17 cellular contexts compared by ENCODE assay signal in genomic region chr14:35305633-35306032, GRCh38. TPM values are rescaled to one million over a fixed set of nuclear protein-coding genes. Genes with fewer than 3 reads are reported as not detected.
DNase-seq lines count a peak whose midpoint lies in the region; ATAC-seq lines count a peak whose summit lies in the region.
"Had no signal": no experiment of that assay in that cellular context is flagged by ENCODE, and none has a peak within 500 bp of the region (broad histone marks: within the 10 kb centered on the region; RNA-seq: fewer than 3 reads in every experiment).

No MANE protein-coding gene starts in this region.

- no peaks in the 10 kb centered on the region for H3K27me3 Mint-ChIP-seq in activated T-cell treated with anti-CD3 and anti-CD28 coated beads, Interleukin-2, amount 50 U/mL, for 24 hours
- no peaks in the 10 kb centered on the region for H3K27me3 Mint-ChIP-seq in effector memory CD8-positive, alpha-beta T cell
- H3K27me3 Mint-ChIP-seq: CD4-positive, alpha-beta memory T cell had no signal

- H3K36me3 ChIP-seq in stomach smooth muscle (ENCODE audit: control insufficient read depth in 2 of 2, insufficient read depth in 2 of 2, low read length in 2 of 2), result peaks cover 14% of the 10 kb centered on the region in 2 donors

- H3K4me1 ChIP-seq in stomach smooth muscle (ENCODE audit: control insufficient read depth, insufficient read depth, low read length), result no peaks in the 10 kb centered on the region
- H3K4me1 ChIP-seq: A549, HAP-1 had no signal

- H3K4me1 Mint-ChIP-seq in activated T-cell treated with anti-CD3 and anti-CD28 coated beads, Interleukin-2, amount 50 U/mL, for 24 hours (ENCODE audit: low read depth), result peaks cover 48% of the 10 kb centered on the region
- H3K4me1 Mint-ChIP-seq in effector memory CD8-positive, alpha-beta T cell (ENCODE audit: low read depth in 2 of 2), result peaks cover 31% of the 10 kb centered on the region in 2 donors

- no peak overlapping the region for H3K4me3 ChIP-seq in stomach smooth muscle (ENCODE audit: low read length in 2 of 2)
- H3K4me3 ChIP-seq: A549, BLaER1, HAP-1 had no signal

- peak overlapping the region; percentile 11 for H3K27ac ChIP-seq in stomach smooth muscle (ENCODE audit: low read length)
- H3K27ac ChIP-seq: 22Rv1, A549, BLaER1 had no signal

- peaks cover 92% of the 10 kb centered on the region for H3K36me3 Mint-ChIP-seq in activated T-cell treated with anti-CD3 and anti-CD28 coated beads, Interleukin-2, amount 50 U/mL, for 24 hours (ENCODE audit: low read depth)
- H3K36me3 Mint-ChIP-seq in effector memory CD8-positive, alpha-beta T cell (ENCODE audit: insufficient read depth), result peaks cover 49% of the 10 kb centered on the region

- no peak for DNase-seq in activated T-cell treated with anti-CD3 and anti-CD28 coated beads, Interleukin-2, amount 50 U/mL, for 24 hours
- DNase-seq in activated T-cell treated with anti-CD3 and anti-CD28 coated beads for 4 hours, result no peak
- no peak for DNase-seq in effector memory CD8-positive, alpha-beta T cell
- DNase-seq in left lobe of liver (ENCODE audit: low spot score), result no peak
- DNase-seq in stimulated activated CD4-positive, alpha-beta T cell treated with anti-CD3 and anti-CD28 coated beads, Interleukin-4, amount 100 ng/mL, for 1 hour, result no peak
- DNase-seq in ACHN, result no peak
- DNase-seq: CD4-positive, alpha-beta memory T cell; DMS153; DMS79; GDM1 had no signal

- H3K9me3 ChIP-seq in stomach smooth muscle (ENCODE audit: control insufficient read depth in 2 of 2, low read length in 2 of 2), result no peaks in the 10 kb centered on the region
- H3K9me3 ChIP-seq: A549, BLaER1, HAP-1 had no signal

- ATAC-seq in effector memory CD8-positive, alpha-beta T cell (replicated peaks), result no peak
- ATAC-seq in left lobe of liver, result peak; percentile 57
- ATAC-seq in GM18511 (IDR thresholded peaks at IDR 0.05; ENCODE audit: unreplicated experiment), result no peak
- ATAC-seq: A549 had no signal

- H3K27ac Mint-ChIP-seq in activated T-cell treated with anti-CD3 and anti-CD28 coated beads, Interleukin-2, amount 50 U/mL, for 24 hours, result peak overlapping the region; percentile 57
- H3K27ac Mint-ChIP-seq in effector memory CD8-positive, alpha-beta T cell, result peak overlapping the region; percentile 53 to 77

- in situ Hi-C loops in ACHN (cut with HindIII; ENCODE audit: low pct_ligation_motif_present, low pct_unique_long_range_greater_than_20kb, low sequenced_read_pairs), result no loop called here

- H3K4me3 Mint-ChIP-seq in activated T-cell treated with anti-CD3 and anti-CD28 coated beads, Interleukin-2, amount 50 U/mL, for 24 hours, result no peak overlapping the region
- no peak overlapping the region for H3K4me3 Mint-ChIP-seq in effector memory CD8-positive, alpha-beta T cell
- H3K4me3 Mint-ChIP-seq: CD14-positive monocyte; CD4-positive, alpha-beta memory T cell had no signal

- H3K9me3 Mint-ChIP-seq in activated T-cell treated with anti-CD3 and anti-CD28 coated beads, Interleukin-2, amount 50 U/mL, for 24 hours, result no peaks in the 10 kb centered on the region
- H3K9me3 Mint-ChIP-seq in effector memory CD8-positive, alpha-beta T cell, result no peaks in the 10 kb centered on the region
- H3K9me3 Mint-ChIP-seq: CD14-positive monocyte; CD4-positive, alpha-beta memory T cell had no signal

- H3K9ac ChIP-seq in stomach smooth muscle (ENCODE audit: low read length in 2 of 2), result no peak overlapping the region
- H3K9ac ChIP-seq: BLaER1 had no signal

- H3K27me3 ChIP-seq in stomach smooth muscle (ENCODE audit: control insufficient read depth in 1 of 2, insufficient read depth in 2 of 2, low read length in 2 of 2), result no peaks in the 10 kb centered on the region
- H3K27me3 ChIP-seq: BLaER1 had no signal

RNA-seq across cellular contexts. Expression of gene PSMA6, which starts 13.5 kb away (rescaled TPM):
- 72.0 TPM for total RNA-seq in left lobe of liver
